ENCODE assay signal across 8 cellular contexts in the genomic region with DNA sequence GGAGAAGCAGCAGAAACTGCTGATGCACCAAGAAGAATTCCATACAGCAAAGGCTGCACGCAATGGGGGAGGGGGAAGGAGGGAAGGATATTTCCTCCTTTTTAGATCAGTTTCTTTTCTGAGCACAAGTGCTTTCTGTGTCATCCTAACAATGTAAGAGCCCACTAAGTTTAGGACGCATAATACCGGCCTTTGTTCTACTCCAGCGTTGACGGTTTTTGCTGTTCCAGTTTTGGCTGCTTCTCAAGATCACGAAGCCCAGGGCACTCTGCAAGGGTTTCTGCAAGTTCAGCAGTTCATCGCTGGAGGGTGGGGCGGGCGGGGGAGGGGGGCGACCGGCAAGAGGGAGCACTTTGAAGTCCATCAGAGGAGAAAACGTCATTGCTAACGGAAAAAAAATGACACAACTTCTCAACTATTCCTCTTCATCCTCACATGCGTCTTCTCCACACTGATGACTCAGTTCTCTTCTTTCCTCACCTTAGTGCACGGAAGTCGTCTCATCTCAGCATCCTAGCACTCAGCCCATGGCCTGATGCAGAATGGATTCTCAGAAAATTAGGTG. TPM values are rescaled to one million over a fixed set of nuclear protein-coding genes. Genes with fewer than 3 reads are reported as not detected.
DNase-seq lines count a peak whose midpoint lies in the region; ATAC-seq and TF ChIP-seq lines count a peak whose summit lies in the region.

No MANE protein-coding gene starts in this region.

- no peak for TF ChIP-seq CTCF in thyroid gland (IDR thresholded peaks at IDR 0.05)

- no peaks in the 10 kb centered on the region for H3K36me3 ChIP-seq in thyroid gland

- no peak overlapping the region for H3K4me3 ChIP-seq in thyroid gland (replicated peaks in 1 of 3)

- intact Hi-C loops in activated naive CD4-positive, alpha-beta T cell treated with anti-CD3 and anti-CD28 coated beads for 36 hours (cut with micrococcal nuclease) = loop anchor here (1.0 kb wide), 1 partner anchor 14 kb away; no protein-coding TSS in a partner anchor
- intact Hi-C loops in thyroid gland (cut with DNase I) = no loop called here

- CTCF ChIA-PET in activated naive CD4-positive, alpha-beta T cell treated with anti-CD3 and anti-CD28 coated beads for 36 hours (lab: Charles Lee) = no interaction called here

- no peak overlapping the region for H3K4me3 Mint-ChIP-seq in activated naive CD4-positive, alpha-beta T cell treated with anti-CD3 and anti-CD28 coated beads for 36 hours
- H3K4me3 Mint-ChIP-seq in activated T-helper 17 cell treated with anti-CD3 and anti-CD28 coated beads, Interleukin-2, amount 50 U/mL, for 72 hours = peak overlapping the region; percentile 47

- ATAC-seq in activated T-helper 17 cell treated with anti-CD3 and anti-CD28 coated beads, Interleukin-2, amount 50 U/mL, for 72 hours (replicated peaks) = peak; percentile 96
- ATAC-seq in GM19467 (IDR thresholded peaks at IDR 0.05; ENCODE audit: unreplicated experiment) = no peak
- no peak for ATAC-seq in GM21390 (IDR thresholded peaks at IDR 0.05; ENCODE audit: unreplicated experiment)

- H3K36me3 Mint-ChIP-seq in activated naive CD4-positive, alpha-beta T cell treated with anti-CD3 and anti-CD28 coated beads for 36 hours (ENCODE audit: low read depth) = no peaks in the 10 kb centered on the region
- H3K36me3 Mint-ChIP-seq in activated T-helper 17 cell treated with anti-CD3 and anti-CD28 coated beads, Interleukin-2, amount 50 U/mL, for 72 hours (ENCODE audit: low read depth) = no peaks in the 10 kb centered on the region

- peaks cover 11% of the 10 kb centered on the region for H3K4me1 Mint-ChIP-seq in activated naive CD4-positive, alpha-beta T cell treated with anti-CD3 and anti-CD28 coated beads for 36 hours (ENCODE audit: low read depth)
- peaks cover 9% of the 10 kb centered on the region for H3K4me1 Mint-ChIP-seq in activated T-helper 17 cell treated with anti-CD3 and anti-CD28 coated beads, Interleukin-2, amount 50 U/mL, for 72 hours

- H3K9me3 Mint-ChIP-seq in activated naive CD4-positive, alpha-beta T cell treated with anti-CD3 and anti-CD28 coated beads for 36 hours = no peaks in the 10 kb centered on the region
- H3K9me3 Mint-ChIP-seq in activated T-helper 17 cell treated with anti-CD3 and anti-CD28 coated beads, Interleukin-2, amount 50 U/mL, for 72 hours = no peaks in the 10 kb centered on the region

- DNase-seq in activated naive CD4-positive, alpha-beta T cell treated with anti-CD3 and anti-CD28 coated beads for 36 hours = peak; percentile 53
- DNase-seq in activated naive CD4-positive, alpha-beta T cell treated with Interleukin-2 at 50 U/mL for 16 hours = no peak
- DNase-seq in inferior parietal cortex (ENCODE audit: extremely low spot score) = peak; percentile 60
- DNase-seq in thyroid gland = peak; percentile 27 to 47
- no peak for DNase-seq in NCI-H748 (lab: John Stamatoyannopoulos, UW; ENCODE audit: unreplicated experiment)

- H3K27ac Mint-ChIP-seq in activated naive CD4-positive, alpha-beta T cell treated with anti-CD3 and anti-CD28 coated beads for 36 hours = no peak overlapping the region
- H3K27ac Mint-ChIP-seq in activated T-helper 17 cell treated with anti-CD3 and anti-CD28 coated beads, Interleukin-2, amount 50 U/mL, for 72 hours = peak overlapping the region; percentile 4

- H3K27ac ChIP-seq in thyroid gland = peak overlapping the region in 1 of 3 donors; percentile 28

- peaks cover 0 to 4% of the 10 kb centered on the region in 2 donors for H3K4me1 ChIP-seq in thyroid gland

- no peaks in the 10 kb centered on the region for H3K27me3 Mint-ChIP-seq in activated naive CD4-positive, alpha-beta T cell treated with anti-CD3 and anti-CD28 coated beads for 36 hours (ENCODE audit: low read depth)
- H3K27me3 Mint-ChIP-seq in activated T-helper 17 cell treated with anti-CD3 and anti-CD28 coated beads, Interleukin-2, amount 50 U/mL, for 72 hours = no peaks in the 10 kb centered on the region

- 1 to 5% methylated on average over 16 of the region's 16 CpGs for WGBS in thyroid gland, 2 donors

- TF ChIP-seq POLR2A in thyroid gland (IDR thresholded peaks at IDR 0.05) = no peak

- no peaks in the 10 kb centered on the region for H3K27me3 ChIP-seq in thyroid gland

- no peaks in the 10 kb centered on the region for H3K9me3 ChIP-seq in thyroid gland

RNA-seq across cellular contexts. Expression of a gene that starts 8.7 kb away (rescaled TPM):
- total RNA-seq in activated naive CD4-positive, alpha-beta T cell treated with anti-CD3 and anti-CD28 coated beads for 36 hours = under 1 TPM; 0.17 to 0.35 TPM
- not detected for total RNA-seq in activated T-helper 17 cell treated with anti-CD3 and anti-CD28 coated beads, Interleukin-2, amount 50 U/mL, for 72 hours
- not detected for total RNA-seq in thyroid gland

Comparison
In these comparisons a context has a peak if more than half of its experiments do, and no peak if none do; other contexts are left out.
1. DNase-seq: peak in activated naive CD4-positive, alpha-beta T cell treated with anti-CD3 and anti-CD28 coated beads for 36 hours (single experiment), inferior parietal cortex (single experiment) and thyroid gland (2 of 2); none in activated naive CD4-positive, alpha-beta T cell treated with Interleukin-2 at 50 U/mL for 16 hours (single experiment) and NCI-H748 (single experiment).